8 cellular contexts compared by ENCODE assay signal in the genomic region with DNA sequence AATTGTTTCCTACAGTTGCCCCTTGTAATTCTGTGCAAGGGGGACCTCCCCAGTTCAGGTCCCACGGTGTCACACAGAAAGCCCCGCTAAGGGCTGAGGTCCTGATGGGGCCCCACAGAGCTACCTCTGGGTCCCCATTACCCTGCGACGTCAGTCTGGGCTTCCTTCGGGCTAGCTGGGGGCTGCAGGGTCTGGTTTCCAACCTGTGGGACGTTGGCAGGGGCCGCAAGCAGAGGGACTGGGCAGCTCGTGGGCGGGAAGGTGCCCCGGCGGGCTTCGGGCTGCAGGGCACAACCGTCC. TPM values are rescaled to one million over a fixed set of nuclear protein-coding genes. Genes with fewer than 3 reads are reported as not detected.
DNase-seq lines count a peak whose midpoint lies in the region; ATAC-seq and TF ChIP-seq lines count a peak whose summit lies in the region.

No MANE protein-coding gene starts in this region.

- H2BK12ac ChIP-seq in H9 (ENCODE audit: insufficient read length, low read depth, low read length), result no peak overlapping the region

- intact Hi-C loops in esophagus squamous epithelium (cut with DNase I), result no loop called here
- intact Hi-C loops in sciatic nerve (cut with DNase I), result no loop called here

- no peak overlapping the region for H3K18ac ChIP-seq in H9 (ENCODE audit: insufficient read length, low read depth, low read length)

- no peak for TF ChIP-seq POLR2A in esophagus squamous epithelium (IDR thresholded peaks at IDR 0.05)

- no peaks in the 10 kb centered on the region for H3K9me3 ChIP-seq in DOHH2 (ENCODE audit: control insufficient read depth, insufficient read depth, low read length)
- H3K9me3 ChIP-seq in H9 (ENCODE audit: control insufficient read depth, low read depth, low read length), result no peaks in the 10 kb centered on the region
- H3K9me3 ChIP-seq in esophagus squamous epithelium, result no peaks in the 10 kb centered on the region

- no peaks in the 10 kb centered on the region for H4K20me1 ChIP-seq in DOHH2 (ENCODE audit: control insufficient read depth, insufficient read depth, low read depth, low read length)
- no peaks in the 10 kb centered on the region for H4K20me1 ChIP-seq in H9 (ENCODE audit: control insufficient read depth, insufficient read depth, insufficient read length)

- H3K4me3 ChIP-seq in DOHH2 (ENCODE audit: low read length) (peak overlapping the region; percentile 97), esophagus squamous epithelium (peak overlapping the region; percentile 49 to 87 (median 84))

- H3K9ac ChIP-seq in H9 (ENCODE audit: extremely low read depth, insufficient read length, low read length), result peak overlapping the region; percentile 80

- no peak overlapping the region for H2BK5ac ChIP-seq in H9 (ENCODE audit: insufficient read length, low read length)

- H3K27me3 ChIP-seq in DOHH2 (ENCODE audit: control insufficient read depth, low read length) (no peaks in the 10 kb centered on the region), H9 (ENCODE audit: insufficient read depth, low read length) (no peaks in the 10 kb centered on the region), esophagus squamous epithelium (no peaks in the 10 kb centered on the region)

- H3K36me3 Mint-ChIP-seq in H9 (ENCODE audit: insufficient read depth in 1 of 3, low read depth in 3 of 3), result peaks cover 18 to 39% (median 37%) of the 10 kb centered on the region in 3 experiments

- no peak overlapping the region for H3T11ph ChIP-seq in H9 (ENCODE audit: low read length)

- H4K8ac ChIP-seq in H9 (replicated peaks; ENCODE audit: insufficient read length, low read depth, low read length), result no peak overlapping the region

- H2BK15ac ChIP-seq in H9 (ENCODE audit: low read depth, low read length), result no peak overlapping the region

- no peaks in the 10 kb centered on the region for H3K9me2 ChIP-seq in DOHH2 (replicated peaks; ENCODE audit: control insufficient read depth, low read length)

- no peaks in the 10 kb centered on the region for H3K9me3 Mint-ChIP-seq in H9

- H4K5ac ChIP-seq in H9 (ENCODE audit: insufficient read length, low read depth, low read length), result no peak overlapping the region

- H2AFZ ChIP-seq in H9 (ENCODE audit: low read length), result no peak overlapping the region

- peak overlapping the region; percentile 79 to 83 for H3K4me3 Mint-ChIP-seq in H9

- peaks cover 20 to 21% of the 10 kb centered on the region in 2 experiments for H3K4me1 Mint-ChIP-seq in H9

- TF ChIP-seq CTCF in DOHH2 (IDR thresholded peaks at IDR 0.05; ENCODE audit: low read depth, low read length, poor library complexity, severe bottlenecking), result no peak
- TF ChIP-seq CTCF in H9 (conservative IDR thresholded peaks at IDR 0.05), result no peak
- no peak for TF ChIP-seq CTCF in esophagus squamous epithelium (IDR thresholded peaks at IDR 0.05)

- DNase-seq in H9 (no peak), RPMI8226 (peak; percentile 17), esophagus squamous epithelium (lab: John Stamatoyannopoulos, UW) (no peak), sciatic nerve (ENCODE audit: low spot score) (no peak), HK-2 (ENCODE audit: unreplicated experiment) (no peak), UCSD-AML1 (lab: John Stamatoyannopoulos, UW; ENCODE audit: unreplicated experiment) (no peak), KG1 (lab: John Stamatoyannopoulos, UW) (no peak)

- peak overlapping the region in 1 of 3 experiments; percentile 1; a peak in 1 of 7 replicates for H3K27ac Mint-ChIP-seq in H9

- peaks cover 3% of the 10 kb centered on the region for H3K79me1 ChIP-seq in H9 (ENCODE audit: insufficient read depth, low read depth, low read length, poor library complexity, severe bottlenecking)

- H4K91ac ChIP-seq in H9 (ENCODE audit: insufficient read length, low read depth, low read length), result no peak overlapping the region

- H3K56ac ChIP-seq in H9 (ENCODE audit: insufficient read length, low read depth, low read length), result no peak overlapping the region

- peak; percentile 2 for ATAC-seq in sciatic nerve

- H3K27me3 Mint-ChIP-seq in H9 (ENCODE audit: low read depth), result no peaks in the 10 kb centered on the region; the same call in 1 of the 2 replicates

- peak overlapping the region; percentile 48; the same call in 1 of the 2 replicates for H3K27ac ChIP-seq in DOHH2 (ENCODE audit: low read depth, low read length)
- no peak overlapping the region for H3K27ac ChIP-seq in H9 (ENCODE audit: insufficient read length, low read depth, low read length)
- H3K27ac ChIP-seq in esophagus squamous epithelium, result peak overlapping the region; percentile 82 to 94 (median 89)

- H3K79me2 ChIP-seq in DOHH2 (ENCODE audit: control insufficient read depth, low read length) (peaks cover 24% of the 10 kb centered on the region), H9 (ENCODE audit: insufficient read depth, low read length) (no peaks in the 10 kb centered on the region)

- no CpG with 5 or more reads among the region's 13 CpGs for WGBS in H9 (ENCODE audit: extremely low coverage, insufficient read length, low lambda C conversion rate)
- WGBS in esophagus squamous epithelium, 2 donors, result 0% methylated on average over 7 of the region's 13 CpGs; no CpG with 5 or more reads in 1 of the 2 donors

- H3K36me3 ChIP-seq in DOHH2 (ENCODE audit: control insufficient read depth, low read length) (peaks cover 48% of the 10 kb centered on the region), esophagus squamous epithelium (peaks cover 0 to 33% (median 0%) of the 10 kb centered on the region in 3 donors)

- H3K4me2 ChIP-seq in DOHH2 (ENCODE audit: low read length) (peak overlapping the region; percentile 64), H9 (ENCODE audit: insufficient read depth, insufficient read length, low read length) (peak overlapping the region; percentile 47)

- peaks cover 18% of the 10 kb centered on the region for H3K4me1 ChIP-seq in DOHH2 (ENCODE audit: control insufficient read depth, low read length)
- H3K4me1 ChIP-seq in H9 (ENCODE audit: insufficient read depth, low read length), result peaks cover 8% of the 10 kb centered on the region; the same call in 1 of the 2 replicates
- H3K4me1 ChIP-seq in esophagus squamous epithelium, result peaks cover 12 to 34% (median 19%) of the 10 kb centered on the region in 3 donors

- peaks cover 14% of the 10 kb centered on the region for H3K23me2 ChIP-seq in H9 (ENCODE audit: insufficient read length, low read depth, low read length, poor library complexity, severe bottlenecking)

- no peaks in the 10 kb centered on the region; the same call in 1 of the 2 replicates for H3F3A ChIP-seq in DOHH2 (ENCODE audit: control insufficient read depth, insufficient read depth)

- no peak overlapping the region for H3K23ac ChIP-seq in H9 (ENCODE audit: insufficient read length, low read depth, low read length)

- H2BK20ac ChIP-seq in H9 (ENCODE audit: low read depth, low read length, poor library complexity, severe bottlenecking), result no peak overlapping the region

- H3K4ac ChIP-seq in H9 (ENCODE audit: low read depth, low read length), result no peak overlapping the region

- no peak overlapping the region for H2AK5ac ChIP-seq in H9 (ENCODE audit: insufficient read length, low read length)

- H3K14ac ChIP-seq in H9 (ENCODE audit: insufficient read depth, low read length), result peak overlapping the region; percentile 43; the same call in 1 of the 2 replicates

- H2BK120ac ChIP-seq in H9 (ENCODE audit: low read depth, low read length, poor library complexity, severe bottlenecking), result no peak overlapping the region

RNA-seq across cellular contexts. Expression of a gene that starts 0.7 kb away (rescaled TPM):
- total RNA-seq in H9 (2021) (41.0 and 42.0 TPM in 2 replicates), esophagus squamous epithelium (10 to 100 TPM in 3 of 4 donors, 1 to 10 TPM in 1; 6.9 to 13.9 (median 11.5) TPM), sciatic nerve (14.8 TPM)

RNA-seq across cellular contexts. Expression of a gene that starts 11.4 kb away (rescaled TPM):
- total RNA-seq in H9 (2021) (82.8 TPM in 2 replicates), esophagus squamous epithelium (10 to 100 TPM; 26.5 to 44.4 (median 41.2) TPM), sciatic nerve (61.9 TPM)

RNA-seq across cellular contexts. Expression of a gene that starts 11.8 kb away (rescaled TPM):
- 1,450 and 1,453 TPM in 2 replicates for total RNA-seq in H9 (2021)
- total RNA-seq in esophagus squamous epithelium, result 1,000 to 10,000 TPM in 3 of 4 donors, 100 to 1,000 TPM in 1; 729 to 2,261 (median 1,537) TPM
- 815 TPM for total RNA-seq in sciatic nerve

RNA-seq across cellular contexts. Expression of a gene that starts 27.0 kb away (rescaled TPM):
- total RNA-seq in H9 (2021), result 228 and 234 TPM in 2 replicates
- 10 to 100 TPM; 44.1 to 93.8 (median 65.4) TPM for total RNA-seq in esophagus squamous epithelium
- 107 TPM for total RNA-seq in sciatic nerve

RNA-seq across cellular contexts. Expression of a gene that starts 32.0 kb away (rescaled TPM):
- total RNA-seq in H9 (2021) (51.2 and 55.2 TPM in 2 replicates), esophagus squamous epithelium (10 to 100 TPM in 3 of 4 donors, 1 to 10 TPM in 1; 9.2 to 58.9 (median 29.4) TPM), sciatic nerve (57.0 TPM)
